In genomic region chr3:17333893-17334292, GRCh38 we compare ENCODE assay signal across 1 cellular context.
TF ChIP-seq lines count a peak whose summit lies in the region.

No MANE protein-coding gene starts in this region.

TF ChIP-seq in K562, 482 proteins besides CTCF, POLR2A, EP300 and RAD21 (continued from another document):
- TF ChIP-seq ZBTB33 (CRISPR knock-in tag; IDR thresholded peaks at IDR 0.05) (no peak), EGR1 (conservative IDR thresholded peaks at IDR 0.05) (0 out of 2 replicates have a peak, but pooled peaks have one; percentile 4), TEAD4 (IDR thresholded peaks at IDR 0.05; ENCODE audit: low read length) (peak; percentile 62; the same call in 1 of the 2 replicates), TEAD4 (CRISPR knock-in tag; IDR thresholded peaks at IDR 0.05; ENCODE audit: borderline replicate concordance) (no peak), DPF2 (IDR thresholded peaks at IDR 0.05) (0 out of 2 replicates have a peak, but pooled peaks have one; percentile 24), CBFA2T3 (IDR thresholded peaks at IDR 0.05) (peak; percentile 71), IRF9 (tag; IDR thresholded peaks at IDR 0.05) (no peak), VEZF1 (CRISPR knock-in tag; IDR thresholded peaks at IDR 0.05) (no peak), CBX3 (IDR thresholded peaks at IDR 0.05; ENCODE audit: borderline replicate concordance in 1 of 2, low read length in 2 of 2) (no peak), KLF16 (IDR thresholded peaks at IDR 0.05) (peak; percentile 26; the same call in 1 of the 2 replicates), L3MBTL2 (IDR thresholded peaks at IDR 0.05) (0 out of 2 replicates have a peak, but pooled peaks have one; percentile 18), HNRNPLL (IDR thresholded peaks at IDR 0.05; ENCODE audit: low read depth, low read length, poor library complexity, severe bottlenecking) (no peak), NCOR1 (IDR thresholded peaks at IDR 0.05) (peak; percentile 26; the same call in 1 of the 2 replicates), ZNF253 (CRISPR knock-in tag; conservative IDR thresholded peaks at IDR 0.05) (no peak), ARID1B (IDR thresholded peaks at IDR 0.05) (peak; percentile 67)
